In genomic region chr12:118526255-118527095, GRCh38 we compare ENCODE assay signal across 21 cellular contexts.
A peak's percentile ranks its signal among the peaks of the same experiment; 100 is the strongest.
DNase-seq lines count a peak whose midpoint lies in the region; ATAC-seq, FAIRE-seq and TF ChIP-seq lines count a peak whose summit lies in the region.
"Had no signal": no experiment of that assay in that cellular context is flagged by ENCODE, and none has a peak within 500 bp of the region (broad histone marks: within the 10 kb centered on the region; RNA-seq: fewer than 3 reads in every experiment).

No MANE protein-coding gene starts in this region.

- ATAC-seq in heart left ventricle (peak in 3 of 4 donors; percentile 50 to 70 (median 50)), pancreas (peak in 3 of 4 donors; percentile 38 to 51 (median 44))
- ATAC-seq: CD8-positive, alpha-beta T cell; Panc1 had no signal

- H3K9ac ChIP-seq in BLaER1 treated with 17β-estradiol and CSF1 and Interleukin-3, amounts not matched to agents 10 nM and 100 nM, result no peak overlapping the region

- no peak for FAIRE-seq in pancreas (lab: Jason Lieb, UNC)
- FAIRE-seq: H54 had no signal

- peaks cover 0 to 6% (median 0%) of the 10 kb centered on the region in 11 experiments; a peak in 5 of 22 replicates for H3K9me3 ChIP-seq in BLaER1 treated with 17β-estradiol and CSF1 and Interleukin-3, amounts not matched to agents 10 nM and 100 nM (replicated peaks in 1 of 11)
- no peaks in the 10 kb centered on the region for H3K9me3 ChIP-seq in heart left ventricle
- H3K9me3 ChIP-seq in pancreas, result no peaks in the 10 kb centered on the region
- no peaks in the 10 kb centered on the region for H3K9me3 ChIP-seq in ascending aorta
- H3K9me3 ChIP-seq: SJCRH30 had no signal

- no peaks in the 10 kb centered on the region for H3K27me3 ChIP-seq in BLaER1 treated with 17β-estradiol and CSF1 and Interleukin-3, amounts not matched to agents 10 nM and 100 nM
- no peaks in the 10 kb centered on the region for H3K27me3 ChIP-seq in heart left ventricle
- H3K27me3 ChIP-seq in pancreas, result no peaks in the 10 kb centered on the region
- H3K27me3 ChIP-seq in ascending aorta, result no peaks in the 10 kb centered on the region
- H3K27me3 ChIP-seq: SJCRH30 had no signal

- intact Hi-C loops in heart left ventricle (cut with DNase I) (no loop called here), pancreas (cut with DNase I) (no loop called here), ascending aorta (cut with DNase I) (no loop called here)

- TF ChIP-seq CTCF in heart left ventricle (IDR thresholded peaks at IDR 0.05) (no peak), pancreas (IDR thresholded peaks at IDR 0.05) (no peak), ascending aorta (IDR thresholded peaks at IDR 0.05) (no peak)

- peaks cover 0 to 49% (median 34%) of the 10 kb centered on the region in 10 experiments; a peak in 15 of 20 replicates for H3K4me1 ChIP-seq in BLaER1 treated with 17β-estradiol and CSF1 and Interleukin-3, amounts not matched to agents 10 nM and 100 nM
- peaks cover 0 to 9% (median under 1%) of the 10 kb centered on the region in 12 donors for H3K4me1 ChIP-seq in heart left ventricle
- peaks cover 0 to 6% (median 0%) of the 10 kb centered on the region in 3 donors for H3K4me1 ChIP-seq in pancreas
- H3K4me1 ChIP-seq in ascending aorta, result no peaks in the 10 kb centered on the region
- H3K4me1 ChIP-seq: SJCRH30 had no signal

- 53 to 56% (median 55%) methylated on average over 6 of the region's 6 CpGs for WGBS in heart left ventricle, 4 donors
- 40 to 41% methylated on average over 6 of the region's 6 CpGs for WGBS in pancreas, 2 donors

- H3K27ac ChIP-seq in BLaER1 treated with 17β-estradiol and CSF1 and Interleukin-3, amounts not matched to agents 10 nM and 100 nM, result no peak overlapping the region
- H3K27ac ChIP-seq in heart left ventricle (peak overlapping the region in 1 of 12 donors; percentile 42), pancreas (no peak overlapping the region), ascending aorta (no peak overlapping the region)
- H3K27ac ChIP-seq: SJCRH30 had no signal

- TF ChIP-seq POLR2A in heart left ventricle (IDR thresholded peaks at IDR 0.05), result no peak

- H3K4me3 ChIP-seq in BLaER1 treated with 17β-estradiol and CSF1 and Interleukin-3, amounts not matched to agents 10 nM and 100 nM, result no peak overlapping the region
- H3K4me3 ChIP-seq in heart left ventricle (no peak overlapping the region), pancreas (no peak overlapping the region), ascending aorta (no peak overlapping the region)
- H3K4me3 ChIP-seq: SJCRH30 had no signal

- H4K20me1 ChIP-seq in BLaER1 treated with 17β-estradiol and CSF1 and Interleukin-3, amounts not matched to agents 10 nM and 100 nM, result no peaks in the 10 kb centered on the region

- DNase-seq in NCI-H146 treated with DMSO at 0.1 percent for 48 hours (lab: John Stamatoyannopoulos, UW; ENCODE audit: unreplicated experiment) (peak; percentile 87), heart left ventricle (peak in 1 of 5 donors; percentile 68), pancreas (no peak), ascending aorta (ENCODE audit: low spot score in 2 of 2) (no peak), hepatic stellate cell (ENCODE audit: low spot score) (no peak), kidney glomerular epithelial cell (lab: John Stamatoyannopoulos, UW) (no peak)
- DNase-seq: CD8-positive, alpha-beta T cell; DMS53; GF-D8; Karpas-422; MV-4-11; NCI-H1105 treated with DMSO at 0.1 percent for 48 hours; NCI-H1694 treated with DMSO at 0.1 percent for 48 hours; NCI-H2107; NCI-H446 treated with DMSO at 0.1 percent for 48 hours; NCI-H526 treated with DMSO at 0.1 percent for 48 hours; NK-92 treated with Interleukin-12 subunit alpha and Interleukin-12 subunit beta, amount 100 ng/mL, for 24 hours had no signal

- H3K36me3 ChIP-seq in BLaER1 treated with 17β-estradiol and CSF1 and Interleukin-3, amounts not matched to agents 10 nM and 100 nM, result no peaks in the 10 kb centered on the region
- no peaks in the 10 kb centered on the region for H3K36me3 ChIP-seq in heart left ventricle
- no peaks in the 10 kb centered on the region for H3K36me3 ChIP-seq in pancreas
- no peaks in the 10 kb centered on the region for H3K36me3 ChIP-seq in ascending aorta
- H3K36me3 ChIP-seq: SJCRH30 had no signal

- peak overlapping the region in 8 of 11 experiments; percentile 1 to 59 (median 22); a peak in 10 of 22 replicates for H3K4me2 ChIP-seq in BLaER1 treated with 17β-estradiol and CSF1 and Interleukin-3, amounts not matched to agents 10 nM and 100 nM
